Comparison of ENCODE assay signal across 37 cellular contexts in the genomic region with DNA sequence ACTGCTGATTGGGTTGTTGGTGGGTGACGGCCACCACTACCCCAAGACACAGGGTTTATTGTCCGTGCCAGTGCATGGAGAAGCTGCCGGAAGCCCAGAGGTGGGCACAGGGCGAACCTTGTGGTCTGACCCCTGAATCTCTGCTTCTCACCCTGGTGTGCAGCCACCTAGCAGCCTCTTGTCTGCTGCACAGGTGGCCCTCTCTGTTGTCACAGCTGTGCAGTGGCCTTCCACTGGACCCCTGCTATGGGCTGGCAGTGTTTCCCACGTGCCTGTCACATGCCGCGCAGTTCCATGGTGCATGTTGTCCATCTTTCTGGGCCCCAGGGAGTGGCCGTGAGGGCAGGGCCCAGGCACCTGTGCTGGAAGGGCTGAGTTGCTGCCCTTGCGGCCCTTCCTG.
"Had no signal": no experiment of that assay in that cellular context is flagged by ENCODE, and none has a peak within 500 bp of the region (broad histone marks: within the 10 kb centered on the region; RNA-seq: fewer than 3 reads in every experiment).

No MANE protein-coding gene starts in this region.

- H3K27ac Mint-ChIP-seq: activated B cell treated with CpG ODN at 0.5 μM for 24 hours; activated CD4-positive, alpha-beta memory T cell treated with anti-CD3 and anti-CD28 coated beads for 36 hours; activated CD4-positive, alpha-beta T cell treated with anti-CD3 and anti-CD28 coated beads, Interleukin-2, amount 10 ng/mL, durations not matched to agents 24 days and 14 days; activated CD8-positive, alpha-beta T cell treated with anti-CD3 and anti-CD28 coated beads for 36 hours; activated naive CD4-positive, alpha-beta T cell treated with anti-CD3 and anti-CD28 coated beads for 36 hours; activated naive CD8-positive, alpha-beta T cell treated with anti-CD3 and anti-CD28 coated beads for 36 hours; activated T-cell treated with anti-CD3 and anti-CD28 coated beads, Interleukin-2, amount 50 U/mL, for 72 hours; activated T-helper 1 cell treated with anti-CD3 and anti-CD28 coated beads, Interleukin-12 subunit alpha, Interleukin-12 subunit beta, Interleukin-2, Interleukin-4 antibody, amounts not matched to agents 30 ng/mL and 10 ng/mL and 1 ng/mL, durations not matched to agents 14 hours and 24 hours and 36 hours; activated T-helper 17 cell treated with anti-CD3 and anti-CD28 coated beads, Interleukin-2, amount 50 U/mL, for 72 hours; T-helper 1 cell treated with Interleukin-12 subunit alpha and Interleukin-12 subunit beta and Interleukin-4 antibody, amounts not matched to agents 30 μg/mL and 1 μg/mL, for 36 hours; T-helper 2 cell treated with Interferon-gamma antibody and Interleukin-4, amounts not matched to agents 5 μg/mL and 100 μg/mL, for 36 hours had no signal

- H3K27me3 Mint-ChIP-seq: activated B cell treated with CpG ODN at 0.5 μM for 24 hours; activated CD4-positive, alpha-beta memory T cell treated with anti-CD3 and anti-CD28 coated beads for 36 hours; activated CD4-positive, alpha-beta T cell treated with anti-CD3 and anti-CD28 coated beads, Interleukin-2, amount 10 ng/mL, durations not matched to agents 24 days and 14 days; activated CD8-positive, alpha-beta T cell treated with anti-CD3 and anti-CD28 coated beads for 36 hours; activated naive CD8-positive, alpha-beta T cell treated with anti-CD3 and anti-CD28 coated beads for 36 hours; activated T-helper 17 cell treated with anti-CD3 and anti-CD28 coated beads, Interleukin-2, amount 50 U/mL, for 72 hours had no signal

- H3K9me3 Mint-ChIP-seq: activated B cell treated with CpG ODN at 0.5 μM for 24 hours; activated CD4-positive, alpha-beta memory T cell treated with anti-CD3 and anti-CD28 coated beads for 36 hours; activated CD4-positive, alpha-beta T cell treated with anti-CD3 and anti-CD28 coated beads, Interleukin-2, amount 10 ng/mL, durations not matched to agents 24 days and 14 days; activated CD8-positive, alpha-beta T cell treated with anti-CD3 and anti-CD28 coated beads for 36 hours; activated naive CD4-positive, alpha-beta T cell treated with anti-CD3 and anti-CD28 coated beads for 36 hours; activated naive CD4-positive, alpha-beta T cell treated with anti-CD3 and anti-CD28 coated beads, Interleukin-2, amount 50 U/mL, for 72 hours; activated naive CD8-positive, alpha-beta T cell treated with anti-CD3 and anti-CD28 coated beads for 36 hours; activated T-cell treated with anti-CD3 and anti-CD28 coated beads, Interleukin-2, amount 50 U/mL, for 4 hours; activated T-cell treated with anti-CD3 and anti-CD28 coated beads, Interleukin-2, amount 50 U/mL, for 72 hours; activated T-helper 1 cell treated with anti-CD3 and anti-CD28 coated beads, Interleukin-12 subunit alpha, Interleukin-12 subunit beta, Interleukin-2, Interleukin-4 antibody, amounts not matched to agents 30 ng/mL and 10 ng/mL and 1 ng/mL, durations not matched to agents 14 hours and 24 hours and 36 hours; activated T-helper 17 cell treated with anti-CD3 and anti-CD28 coated beads, Interleukin-2, amount 50 U/mL, for 72 hours; T-helper 1 cell treated with Interleukin-12 subunit alpha and Interleukin-12 subunit beta and Interleukin-4 antibody, amounts not matched to agents 30 μg/mL and 1 μg/mL, for 36 hours; T-helper 2 cell treated with Interferon-gamma antibody and Interleukin-4, amounts not matched to agents 5 μg/mL and 100 μg/mL, for 36 hours had no signal

- FAIRE-seq: astrocyte, TTC549 had no signal

- H3K36me3 ChIP-seq: breast epithelium had no signal

- H3K4me3 Mint-ChIP-seq: activated B cell treated with CpG ODN at 0.5 μM for 24 hours; activated CD4-positive, alpha-beta memory T cell treated with anti-CD3 and anti-CD28 coated beads for 36 hours; activated CD4-positive, alpha-beta T cell treated with anti-CD3 and anti-CD28 coated beads, Interleukin-2, amount 10 ng/mL, durations not matched to agents 24 days and 14 days; activated CD8-positive, alpha-beta T cell treated with anti-CD3 and anti-CD28 coated beads for 36 hours; activated naive CD4-positive, alpha-beta T cell treated with anti-CD3 and anti-CD28 coated beads for 36 hours; activated naive CD8-positive, alpha-beta T cell treated with anti-CD3 and anti-CD28 coated beads for 36 hours; activated T-cell treated with anti-CD3 and anti-CD28 coated beads, Interleukin-2, amount 50 U/mL, for 4 hours; activated T-cell treated with anti-CD3 and anti-CD28 coated beads, Interleukin-2, amount 50 U/mL, for 72 hours; activated T-helper 1 cell treated with anti-CD3 and anti-CD28 coated beads, Interleukin-12 subunit alpha, Interleukin-12 subunit beta, Interleukin-2, Interleukin-4 antibody, amounts not matched to agents 30 ng/mL and 10 ng/mL and 1 ng/mL, durations not matched to agents 14 hours and 24 hours and 36 hours; activated T-helper 17 cell treated with anti-CD3 and anti-CD28 coated beads, Interleukin-2, amount 50 U/mL, for 72 hours; T-helper 1 cell treated with Interleukin-12 subunit alpha and Interleukin-12 subunit beta and Interleukin-4 antibody, amounts not matched to agents 30 μg/mL and 1 μg/mL, for 36 hours; T-helper 2 cell treated with Interferon-gamma antibody and Interleukin-4, amounts not matched to agents 5 μg/mL and 100 μg/mL, for 36 hours had no signal

- H3K4me1 Mint-ChIP-seq: activated B cell treated with CpG ODN at 0.5 μM for 24 hours had no signal

- H3K27me3 ChIP-seq: adrenal gland, body of pancreas, brain microvascular endothelial cell, breast epithelium, cardiac muscle cell had no signal

- ATAC-seq: activated CD8-positive, alpha-beta T cell treated with anti-CD3 and anti-CD28 coated beads for 36 hours; activated naive CD4-positive, alpha-beta T cell treated with anti-CD3 and anti-CD28 coated beads, Interleukin-2, amount 50 U/mL, for 72 hours; activated T-cell treated with anti-CD3 and anti-CD28 coated beads, Interleukin-2, amount 50 U/mL, for 4 hours; activated T-cell treated with anti-CD3 and anti-CD28 coated beads, Interleukin-2, amount 50 U/mL, for 72 hours; activated T-helper 17 cell treated with anti-CD3 and anti-CD28 coated beads, Interleukin-2, amount 50 U/mL, for 72 hours; body of pancreas had no signal

- H3K4me3 ChIP-seq: adrenal gland, body of pancreas, breast epithelium, cardiac muscle cell had no signal

- DNase-seq: activated B cell treated with CpG ODN at 0.5 μM for 24 hours; activated CD4-positive, alpha-beta memory T cell treated with anti-CD3 and anti-CD28 coated beads for 36 hours; activated CD4-positive, alpha-beta T cell treated with anti-CD3 and anti-CD28 coated beads for 4 hours; activated CD4-positive, alpha-beta T cell treated with anti-CD3 and anti-CD28 coated beads, Interleukin-2, amount 10 ng/mL, durations not matched to agents 24 days and 14 days; activated CD4-positive, alpha-beta T cell treated with anti-CD3 and anti-CD28 coated beads, Interleukin-2, amount 50 U/mL, for 1 hour; activated CD4-positive, alpha-beta T cell treated with anti-CD3 and anti-CD28 coated beads, Interleukin-2, amount 50 U/mL, for 4 hours; activated CD4-positive, CD25-positive, alpha-beta regulatory T cell treated with anti-CD3 and anti-CD28 coated beads, Interleukin-2, amount 50 U/mL, for 72 hours; activated CD8-positive, alpha-beta memory T cell treated with anti-CD3 and anti-CD28 coated beads, Interleukin-2, amount 50 U/mL, for 4 hours; activated CD8-positive, alpha-beta T cell treated with anti-CD3 and anti-CD28 coated beads for 36 hours; activated effector memory CD4-positive, alpha-beta T cell treated with anti-CD3 and anti-CD28 coated beads, Interleukin-2, amount 50 U/mL, for 16 hours; activated gamma-delta T cell treated with Interleukin-2 at 50 U/mL for 16 hours; activated naive CD4-positive, alpha-beta T cell; activated naive CD4-positive, alpha-beta T cell treated with anti-CD3 and anti-CD28 coated beads for 36 hours; activated naive CD4-positive, alpha-beta T cell treated with anti-CD3 and anti-CD28 coated beads, Interleukin-2, amount 50 U/mL, for 16 hours; activated naive CD8-positive, alpha-beta T cell treated with anti-CD3 and anti-CD28 coated beads for 36 hours; activated T-cell treated with anti-CD3 and anti-CD28 coated beads for 4 hours; activated T-cell treated with anti-CD3 and anti-CD28 coated beads, Interleukin-2, amount 50 U/mL, for 1 hour; activated T-cell treated with anti-CD3 and anti-CD28 coated beads, Interleukin-2, amount 50 U/mL, for 4 hours; activated T-cell treated with anti-CD3 and anti-CD28 coated beads, Interleukin-2, amount 50 U/mL, for 72 hours; adrenal gland; amniotic stem cell; aorta; body of pancreas; brain microvascular endothelial cell; central memory CD4-positive, alpha-beta T cell; T-helper 1 cell; T-helper 2 cell; T-helper 9 cell had no signal
